In genomic region chr14:68819260-68819691, GRCh38 we compare ENCODE assay signal across 1 cellular context.
TF ChIP-seq lines count a peak whose summit lies in the region.

No MANE protein-coding gene starts in this region.

TF ChIP-seq in HepG2, 621 proteins besides CTCF, POLR2A, EP300 and RAD21 (continued from another document):
- peak; percentile 56; the same call in 1 of the 2 replicates for TF ChIP-seq PATZ1 (CRISPR knock-in tag; IDR thresholded peaks at IDR 0.05)
